In the genomic region with DNA sequence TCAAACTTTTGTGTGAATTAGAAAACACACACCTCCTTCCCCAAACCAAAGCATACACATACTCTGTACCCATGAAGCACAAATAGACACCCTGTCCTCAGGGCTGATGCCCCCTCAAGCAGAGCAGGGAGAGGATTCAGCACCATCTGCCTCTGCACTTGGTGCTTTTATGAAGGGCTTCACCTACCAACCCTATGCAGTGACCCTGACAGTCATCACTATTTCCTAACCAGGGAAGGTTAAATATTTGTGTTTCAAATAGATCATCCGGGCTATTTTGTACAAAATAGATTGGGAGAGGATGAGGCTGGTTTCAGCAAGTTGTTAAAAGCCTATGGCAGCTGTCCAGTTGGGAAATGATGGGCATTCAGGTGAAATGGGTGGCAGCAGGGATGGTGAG, we compare ENCODE assay signal across 23 cellular contexts.
DNase-seq lines count a peak whose midpoint lies in the region; ATAC-seq, FAIRE-seq and TF ChIP-seq lines count a peak whose summit lies in the region.
"Had no signal": no experiment of that assay in that cellular context is flagged by ENCODE, and none has a peak within 500 bp of the region (broad histone marks: within the 10 kb centered on the region; RNA-seq: fewer than 3 reads in every experiment).

No MANE protein-coding gene starts in this region.

- H3K9me3 ChIP-seq in liver (ENCODE audit: control insufficient read depth in 4 of 4, low read length in 3 of 4): no peaks in the 10 kb centered on the region
- H3K9me3 ChIP-seq in HepG2 (ENCODE audit: low read length): no peaks in the 10 kb centered on the region
- no peaks in the 10 kb centered on the region for H3K9me3 ChIP-seq in esophagus muscularis mucosa
- no peaks in the 10 kb centered on the region for H3K9me3 ChIP-seq in right lobe of liver
- H3K9me3 ChIP-seq: Caco-2 had no signal

- no peak overlapping the region for H3K4me3 Mint-ChIP-seq in T-cell
- H3K4me3 Mint-ChIP-seq in activated naive CD8-positive, alpha-beta T cell treated with anti-CD3 and anti-CD28 coated beads for 36 hours: no peak overlapping the region
- no peak overlapping the region for H3K4me3 Mint-ChIP-seq in activated CD4-positive, alpha-beta memory T cell treated with anti-CD3 and anti-CD28 coated beads for 36 hours
- H3K4me3 Mint-ChIP-seq: B cell; CD4-positive, alpha-beta T cell; CD8-positive, alpha-beta T cell had no signal

- H3K4me1 Mint-ChIP-seq in T-cell: no peaks in the 10 kb centered on the region
- no peaks in the 10 kb centered on the region for H3K4me1 Mint-ChIP-seq in activated naive CD8-positive, alpha-beta T cell treated with anti-CD3 and anti-CD28 coated beads for 36 hours
- no peaks in the 10 kb centered on the region for H3K4me1 Mint-ChIP-seq in activated CD4-positive, alpha-beta memory T cell treated with anti-CD3 and anti-CD28 coated beads for 36 hours (ENCODE audit: low read depth)
- H3K4me1 Mint-ChIP-seq: B cell had no signal

- no peak overlapping the region for H3K4me2 ChIP-seq in HepG2 (ENCODE audit: low read depth, low read length)
- H3K4me2 ChIP-seq: A549; BLaER1 treated with 17β-estradiol and CSF1 and Interleukin-3, amounts not matched to agents 10 nM and 100 nM had no signal

- no peak overlapping the region for H3K27ac Mint-ChIP-seq in T-cell
- H3K27ac Mint-ChIP-seq in activated naive CD8-positive, alpha-beta T cell treated with anti-CD3 and anti-CD28 coated beads for 36 hours: no peak overlapping the region
- H3K27ac Mint-ChIP-seq in activated CD4-positive, alpha-beta memory T cell treated with anti-CD3 and anti-CD28 coated beads for 36 hours: no peak overlapping the region
- H3K27ac Mint-ChIP-seq: B cell; CD4-positive, alpha-beta T cell; CD8-positive, alpha-beta T cell had no signal

- peaks cover 0 to 4% (median 3%) of the 10 kb centered on the region in 3 donors for H3K9me3 Mint-ChIP-seq in T-cell
- no peaks in the 10 kb centered on the region for H3K9me3 Mint-ChIP-seq in activated naive CD8-positive, alpha-beta T cell treated with anti-CD3 and anti-CD28 coated beads for 36 hours
- no peaks in the 10 kb centered on the region for H3K9me3 Mint-ChIP-seq in activated CD4-positive, alpha-beta memory T cell treated with anti-CD3 and anti-CD28 coated beads for 36 hours
- H3K9me3 Mint-ChIP-seq: CD4-positive, alpha-beta T cell had no signal

- CTCF ChIA-PET in HepG2 (lab: Yijun Ruan, JAX; ENCODE audit: low intra/inter-chr PET ratio, low total read pairs) (no interaction called here), T-cell (lab: Charles Lee) (no interaction called here)
- CTCF ChIA-PET in activated CD4-positive, alpha-beta memory T cell treated with anti-CD3 and anti-CD28 coated beads for 36 hours (lab: Charles Lee): no interaction called here

- no peaks in the 10 kb centered on the region for H3K36me3 Mint-ChIP-seq in T-cell
- H3K36me3 Mint-ChIP-seq in activated naive CD8-positive, alpha-beta T cell treated with anti-CD3 and anti-CD28 coated beads for 36 hours: no peaks in the 10 kb centered on the region
- H3K36me3 Mint-ChIP-seq in activated CD4-positive, alpha-beta memory T cell treated with anti-CD3 and anti-CD28 coated beads for 36 hours: no peaks in the 10 kb centered on the region
- H3K36me3 Mint-ChIP-seq: CD8-positive, alpha-beta T cell had no signal

- H3K36me3 ChIP-seq in liver (ENCODE audit: control insufficient read depth in 4 of 4, insufficient read depth in 3 of 4, low read depth in 1 of 4, low read length in 3 of 4) (no peaks in the 10 kb centered on the region), HepG2 (replicated peaks in 1 of 2; ENCODE audit: control insufficient read depth in 1 of 2, insufficient read depth in 2 of 2, low read length in 2 of 2) (no peaks in the 10 kb centered on the region), esophagus muscularis mucosa (no peaks in the 10 kb centered on the region), right lobe of liver (no peaks in the 10 kb centered on the region)
- H3K36me3 ChIP-seq: BLaER1 treated with 17β-estradiol and CSF1 and Interleukin-3, amounts not matched to agents 10 nM and 100 nM had no signal

- peaks cover 26 to 32% of the 10 kb centered on the region in 2 donors for H3K27me3 Mint-ChIP-seq in T-cell
- H3K27me3 Mint-ChIP-seq in activated naive CD8-positive, alpha-beta T cell treated with anti-CD3 and anti-CD28 coated beads for 36 hours: peaks cover 39% of the 10 kb centered on the region
- H3K27me3 Mint-ChIP-seq in activated CD4-positive, alpha-beta memory T cell treated with anti-CD3 and anti-CD28 coated beads for 36 hours: peaks cover 8% of the 10 kb centered on the region

- DNase-seq in HepG2 (ENCODE audit: low spot score) (no peak), esophagus muscularis mucosa (ENCODE audit: extremely low spot score) (peak; percentile 57), right lobe of liver (no peak), T-cell (no peak)
- DNase-seq in activated naive CD8-positive, alpha-beta T cell treated with anti-CD3 and anti-CD28 coated beads for 36 hours: no peak
- no peak for DNase-seq in activated CD4-positive, alpha-beta memory T cell treated with anti-CD3 and anti-CD28 coated beads for 36 hours
- DNase-seq: AML-193; Caco-2; Calu3; CD4-positive, alpha-beta T cell; CD8-positive, alpha-beta T cell; DMS79 treated with DMSO at 0.1 percent for 48 hours; GF-D8 had no signal

- ATAC-seq in HepG2: no peak
- peak; percentile 62 to 84 (median 75) for ATAC-seq in right lobe of liver
- ATAC-seq in T-cell (replicated peaks in 1 of 4): no peak
- ATAC-seq: A549; CD8-positive, alpha-beta T cell had no signal

- H3K27ac ChIP-seq in liver (ENCODE audit: low read depth in 1 of 2, low read length in 2 of 2) (no peak overlapping the region), HepG2 (ENCODE audit: extremely low read length, insufficient read depth, low read length) (no peak overlapping the region), esophagus muscularis mucosa (replicated peaks in 1 of 4) (no peak overlapping the region), right lobe of liver (peak overlapping the region in 1 of 3 donors; percentile 30)
- H3K27ac ChIP-seq: 22Rv1; A549; BLaER1 treated with 17β-estradiol and CSF1 and Interleukin-3, amounts not matched to agents 10 nM and 100 nM; C4-2B had no signal

- no peak for TF ChIP-seq CTCF in liver (IDR thresholded peaks at IDR 0.05; ENCODE audit: low read depth, low read length, missing input control)
- no peak for TF ChIP-seq CTCF in HepG2 (CRISPR knock-in tag; IDR thresholded peaks at IDR 0.05)
- no peak for TF ChIP-seq CTCF in esophagus muscularis mucosa (IDR thresholded peaks at IDR 0.05)
- TF ChIP-seq CTCF in right lobe of liver (IDR thresholded peaks at IDR 0.05): no peak

- no peak for TF ChIP-seq EP300 in HepG2 (IDR thresholded peaks at IDR 0.05; ENCODE audit: low read depth in 2 of 2, low read length in 2 of 2)
- no peak for TF ChIP-seq EP300 in HepG2 (CRISPR knock-in tag; IDR thresholded peaks at IDR 0.05; ENCODE audit: borderline replicate concordance)
- TF ChIP-seq EP300 in esophagus muscularis mucosa (IDR thresholded peaks at IDR 0.05): no peak

- TF ChIP-seq RAD21 in liver (IDR thresholded peaks at IDR 0.05) (peak in 1 of 2 donors; percentile 11), HepG2 (CRISPR knock-in tag; IDR thresholded peaks at IDR 0.05) (no peak)

- TF ChIP-seq POLR2A in HepG2 (IDR thresholded peaks at IDR 0.05; ENCODE audit: insufficient read depth in 1 of 2, low read depth in 2 of 2, low read length in 2 of 2) (no peak), esophagus muscularis mucosa (IDR thresholded peaks at IDR 0.05; ENCODE audit: low read depth) (no peak), right lobe of liver (IDR thresholded peaks at IDR 0.05) (no peak)

- WGBS in liver: 33% methylated on average over 1 of the region's 1 CpG
- WGBS in HepG2 (ENCODE audit: low lambda C conversion rate): 0% methylated on average over 1 of the region's 1 CpG
- WGBS in esophagus muscularis mucosa: 62% methylated on average over 1 of the region's 1 CpG
- 20% methylated on average over 1 of the region's 1 CpG for WGBS in right lobe of liver (ENCODE audit: insufficient coverage, low coverage, low lambda C conversion rate, missing lambda C conversion rate)

- H3K27me3 ChIP-seq in liver (ENCODE audit: control insufficient read depth in 4 of 4, insufficient read depth in 4 of 4, low read length in 3 of 4) (no peaks in the 10 kb centered on the region), HepG2 (ENCODE audit: control insufficient read depth in 1 of 2, insufficient read depth in 2 of 2, low read length in 2 of 2) (peaks cover 0 to 3% of the 10 kb centered on the region in 2 experiments; a peak in 1 of 5 replicates), esophagus muscularis mucosa (no peaks in the 10 kb centered on the region), right lobe of liver (no peaks in the 10 kb centered on the region)
- H3K27me3 ChIP-seq: BLaER1 treated with 17β-estradiol and CSF1 and Interleukin-3, amounts not matched to agents 10 nM and 100 nM had no signal

- POLR2A ChIA-PET in HepG2 (lab: Yijun Ruan, JAX) (no interaction called here), T-cell (lab: Charles Lee) (no interaction called here)
- POLR2A ChIA-PET in activated CD4-positive, alpha-beta memory T cell treated with anti-CD3 and anti-CD28 coated beads for 36 hours (lab: Charles Lee): no interaction called here

- in situ Hi-C loops in HepG2 (cut with HindIII; ENCODE audit: extremely low pct_ligation_motif_present, low pct_unique_long_range_greater_than_20kb): no loop called here

- peaks cover 9 to 30% (median 18%) of the 10 kb centered on the region in 4 donors for H3K4me1 ChIP-seq in liver (ENCODE audit: control insufficient read depth in 4 of 4, insufficient read depth in 4 of 4, low read length in 3 of 4)
- no peaks in the 10 kb centered on the region for H3K4me1 ChIP-seq in HepG2 (ENCODE audit: insufficient read depth, low read length)
- H3K4me1 ChIP-seq in esophagus muscularis mucosa: peaks cover 0 to 17% (median 16%) of the 10 kb centered on the region in 4 donors
- H3K4me1 ChIP-seq in right lobe of liver: peaks cover 0 to 39% (median 8%) of the 10 kb centered on the region in 4 donors
- H3K4me1 ChIP-seq: A549, Caco-2 had no signal

- H3K4me3 ChIP-seq in liver (ENCODE audit: low read depth in 1 of 3, low read length in 3 of 3) (no peak overlapping the region), HepG2 (replicated peaks in 1 of 3; ENCODE audit: insufficient read depth in 1 of 3, low read depth in 2 of 3, low read length in 3 of 3) (no peak overlapping the region), esophagus muscularis mucosa (no peak overlapping the region), right lobe of liver (no peak overlapping the region)
- H3K4me3 ChIP-seq: A549; BLaER1 treated with 17β-estradiol and CSF1 and Interleukin-3, amounts not matched to agents 10 nM and 100 nM had no signal

- no peak for FAIRE-seq in HepG2 (lab: Jason Lieb, UNC)
- FAIRE-seq: A549, D721Med, G401.6, GM12891, GM19239 had no signal

- no peaks in the 10 kb centered on the region for H4K20me1 ChIP-seq in HepG2 (ENCODE audit: insufficient read depth, low read length)
- H4K20me1 ChIP-seq: BLaER1 treated with 17β-estradiol and CSF1 and Interleukin-3, amounts not matched to agents 10 nM and 100 nM had no signal

- H3K9ac ChIP-seq in liver (ENCODE audit: low read depth in 1 of 2, low read length in 2 of 2) (no peak overlapping the region), HepG2 (ENCODE audit: insufficient read depth, low read depth, low read length) (no peak overlapping the region)
- H3K9ac ChIP-seq: BLaER1 treated with 17β-estradiol and CSF1 and Interleukin-3, amounts not matched to agents 10 nM and 100 nM had no signal

- H3K79me2 ChIP-seq in HepG2 (ENCODE audit: insufficient read depth, low read length): no peaks in the 10 kb centered on the region

- no peak overlapping the region for H2AFZ ChIP-seq in HepG2 (ENCODE audit: low read length)

- no TSS peak for BruUV-seq in HepG2 (replicated peaks; lab: Mats Ljungman, UMichigan)

- intact Hi-C loops in HepG2 (cut with micrococcal nuclease; ENCODE audit: unreplicated experiment): no loop called here
- intact Hi-C loops in esophagus muscularis mucosa (cut with DNase I): no loop called here
- intact Hi-C loops in right lobe of liver (cut with DNase I): no loop called here
- intact Hi-C loops in activated CD4-positive, alpha-beta memory T cell treated with anti-CD3 and anti-CD28 coated beads for 36 hours (cut with micrococcal nuclease): no loop called here

Comparison
In these comparisons a context has a peak if more than half of its experiments do, and no peak if none do; other contexts are left out.
1. ATAC-seq: peak in right lobe of liver (4 of 4); none in HepG2 (single experiment) and T-cell (0 of 4).